Comparison of ENCODE assay signal across 11 cellular contexts in genomic region chr18:79575891-79576685, GRCh38.
DNase-seq lines count a peak whose midpoint lies in the region; ATAC-seq, FAIRE-seq and TF ChIP-seq lines count a peak whose summit lies in the region.
"Had no signal": no experiment of that assay in that cellular context is flagged by ENCODE, and none has a peak within 500 bp of the region (broad histone marks: within the 10 kb centered on the region; RNA-seq: fewer than 3 reads in every experiment).

No MANE protein-coding gene starts in this region.

- no peaks in the 10 kb centered on the region for H3K27me3 Mint-ChIP-seq in activated naive CD8-positive, alpha-beta T cell treated with anti-CD3 and anti-CD28 coated beads, Interleukin-2, amount 10 ng/mL, durations not matched to agents 7 days and 5 days
- H3K27me3 Mint-ChIP-seq in activated naive CD8-positive, alpha-beta T cell treated with anti-CD3 and anti-CD28 coated beads, Interleukin-2, amount 50 U/mL, for 24 hours: no peaks in the 10 kb centered on the region
- H3K27me3 Mint-ChIP-seq: CD4-positive, CD25-positive, alpha-beta regulatory T cell had no signal

- WGBS in aorta, 2 donors: 76 to 79% methylated on average over 44 of the region's 44 CpGs

- H3K27me3 ChIP-seq in aorta (ENCODE audit: control insufficient read depth in 1 of 2, insufficient read depth in 2 of 2, low read length in 1 of 2): no peaks in the 10 kb centered on the region

- H3K4me3 Mint-ChIP-seq in activated naive CD8-positive, alpha-beta T cell treated with anti-CD3 and anti-CD28 coated beads, Interleukin-2, amount 10 ng/mL, durations not matched to agents 7 days and 5 days: peak overlapping the region; percentile 33
- no peak overlapping the region for H3K4me3 Mint-ChIP-seq in activated naive CD8-positive, alpha-beta T cell treated with anti-CD3 and anti-CD28 coated beads, Interleukin-2, amount 50 U/mL, for 24 hours
- H3K4me3 Mint-ChIP-seq: CD4-positive, CD25-positive, alpha-beta regulatory T cell had no signal

- H3K9me3 ChIP-seq in kidney (ENCODE audit: control insufficient read depth in 1 of 2, low read length in 2 of 2): peaks cover 0 to 10% of the 10 kb centered on the region in 2 donors
- peaks cover 4% of the 10 kb centered on the region for H3K9me3 ChIP-seq in aorta (ENCODE audit: control insufficient read depth, low read length)

- H3K27ac ChIP-seq in kidney (ENCODE audit: low read depth in 2 of 2, low read length in 2 of 2) (no peak overlapping the region), aorta (ENCODE audit: low read depth in 1 of 2, low read length in 2 of 2) (no peak overlapping the region)

- H3K4me1 ChIP-seq in kidney (ENCODE audit: control insufficient read depth in 1 of 2, insufficient read depth in 1 of 2, low read depth in 1 of 2, low read length in 2 of 2): peaks cover 0 to 3% of the 10 kb centered on the region in 2 donors
- H3K4me1 ChIP-seq in aorta (ENCODE audit: control insufficient read depth in 1 of 2, insufficient read depth in 2 of 2, low read length in 2 of 2): no peaks in the 10 kb centered on the region

- TF ChIP-seq CTCF in kidney (IDR thresholded peaks at IDR 0.05; ENCODE audit: borderline replicate concordance, extremely low read depth, insufficient read depth): no peak

- no peaks in the 10 kb centered on the region for H3K36me3 ChIP-seq in kidney (ENCODE audit: control insufficient read depth in 1 of 2, insufficient read depth in 2 of 2, low read length in 2 of 2)
- H3K36me3 ChIP-seq in aorta (ENCODE audit: control insufficient read depth in 1 of 2, insufficient read depth in 2 of 2, low read length in 1 of 2): no peaks in the 10 kb centered on the region

- H3K9me3 Mint-ChIP-seq in activated naive CD8-positive, alpha-beta T cell treated with anti-CD3 and anti-CD28 coated beads, Interleukin-2, amount 10 ng/mL, durations not matched to agents 7 days and 5 days: peaks cover 7% of the 10 kb centered on the region
- peaks cover 15% of the 10 kb centered on the region for H3K9me3 Mint-ChIP-seq in activated naive CD8-positive, alpha-beta T cell treated with anti-CD3 and anti-CD28 coated beads, Interleukin-2, amount 50 U/mL, for 24 hours

- H3K9ac ChIP-seq in kidney (ENCODE audit: low read length in 2 of 2): no peak overlapping the region

- POLR2A ChIA-PET in activated naive CD8-positive, alpha-beta T cell treated with anti-CD3 and anti-CD28 coated beads, Interleukin-2, amount 10 ng/mL, durations not matched to agents 7 days and 5 days (lab: Charles Lee): no interaction called here

- no peak overlapping the region for H3K4me3 ChIP-seq in kidney (ENCODE audit: low read length in 2 of 2)
- H3K4me3 ChIP-seq in aorta (ENCODE audit: low read length in 2 of 2): no peak overlapping the region

- ATAC-seq in activated naive CD8-positive, alpha-beta T cell treated with anti-CD3 and anti-CD28 coated beads, Interleukin-2, amount 10 ng/mL, durations not matched to agents 7 days and 5 days (ENCODE audit: low read depth): no peak
- ATAC-seq in activated naive CD8-positive, alpha-beta T cell treated with anti-CD3 and anti-CD28 coated beads, Interleukin-2, amount 50 U/mL, for 24 hours: no peak
- ATAC-seq in aorta (ENCODE audit: low FRiP score) (no peak), GM19023 (IDR thresholded peaks at IDR 0.05; ENCODE audit: unreplicated experiment) (no peak), GM21529 (IDR thresholded peaks at IDR 0.05; ENCODE audit: unreplicated experiment) (no peak), HG03521 (IDR thresholded peaks at IDR 0.05; ENCODE audit: unreplicated experiment) (no peak)
- ATAC-seq: activated naive CD4-positive, alpha-beta T cell treated with anti-CD3 and anti-CD28 coated beads, Interleukin-2, amount 50 U/mL, for 72 hours; Panc1 had no signal

- H3K4me1 Mint-ChIP-seq in activated naive CD8-positive, alpha-beta T cell treated with anti-CD3 and anti-CD28 coated beads, Interleukin-2, amount 10 ng/mL, durations not matched to agents 7 days and 5 days: peaks cover 14% of the 10 kb centered on the region
- peaks cover 2% of the 10 kb centered on the region for H3K4me1 Mint-ChIP-seq in activated naive CD8-positive, alpha-beta T cell treated with anti-CD3 and anti-CD28 coated beads, Interleukin-2, amount 50 U/mL, for 24 hours
- H3K4me1 Mint-ChIP-seq: CD4-positive, CD25-positive, alpha-beta regulatory T cell had no signal

- peak overlapping the region; percentile 76 for H3K27ac Mint-ChIP-seq in activated naive CD8-positive, alpha-beta T cell treated with anti-CD3 and anti-CD28 coated beads, Interleukin-2, amount 10 ng/mL, durations not matched to agents 7 days and 5 days
- H3K27ac Mint-ChIP-seq in activated naive CD8-positive, alpha-beta T cell treated with anti-CD3 and anti-CD28 coated beads, Interleukin-2, amount 50 U/mL, for 24 hours: no peak overlapping the region
- H3K27ac Mint-ChIP-seq: activated naive CD4-positive, alpha-beta T cell treated with anti-CD3 and anti-CD28 coated beads, Interleukin-2, amount 50 U/mL, for 72 hours; CD4-positive, CD25-positive, alpha-beta regulatory T cell had no signal

- peaks cover 8% of the 10 kb centered on the region for H3K36me3 Mint-ChIP-seq in activated naive CD8-positive, alpha-beta T cell treated with anti-CD3 and anti-CD28 coated beads, Interleukin-2, amount 10 ng/mL, durations not matched to agents 7 days and 5 days
- H3K36me3 Mint-ChIP-seq in activated naive CD8-positive, alpha-beta T cell treated with anti-CD3 and anti-CD28 coated beads, Interleukin-2, amount 50 U/mL, for 24 hours (ENCODE audit: low read depth): peaks cover 10% of the 10 kb centered on the region
- H3K36me3 Mint-ChIP-seq: CD4-positive, CD25-positive, alpha-beta regulatory T cell had no signal

- intact Hi-C loops in kidney (cut with DNase I) (no loop called here), aorta (cut with DNase I) (loop anchor here (5.0 to 10.0 kb wide), 2 partner anchors 61 to 69 kb away; no protein-coding TSS in a partner anchor)

- FAIRE-seq in kidney (lab: Jason Lieb, UNC): no peak

- DNase-seq in activated naive CD8-positive, alpha-beta T cell treated with anti-CD3 and anti-CD28 coated beads, Interleukin-2, amount 10 ng/mL, durations not matched to agents 7 days and 5 days: peak; percentile 30
- DNase-seq in activated naive CD8-positive, alpha-beta T cell treated with anti-CD3 and anti-CD28 coated beads, Interleukin-2, amount 50 U/mL, for 24 hours: no peak
- DNase-seq in astrocyte of the hippocampus (ENCODE audit: low read depth, low spot score) (peak; percentile 53), kidney (peak; percentile 77), aorta (peak; percentile 42 to 64)
- DNase-seq: CD4-positive, CD25-positive, alpha-beta regulatory T cell had no signal
